Comparison of ENCODE assay signal across 8 cellular contexts in genomic region chr9:92671323-92671722, GRCh38. TPM values are rescaled to one million over a fixed set of nuclear protein-coding genes. Genes with fewer than 3 reads are reported as not detected.
A peak's percentile ranks its signal among the peaks of the same experiment; 100 is the strongest.
DNase-seq lines count a peak whose midpoint lies in the region; ATAC-seq and TF ChIP-seq lines count a peak whose summit lies in the region.

No MANE protein-coding gene starts in this region.

- peak overlapping the region; percentile 99 for H3K27ac Mint-ChIP-seq in CD4-positive, alpha-beta T cell

- TF ChIP-seq CTCF in CD4-positive, alpha-beta T cell (IDR thresholded peaks at IDR 0.05): no peak
- no peak for TF ChIP-seq CTCF in IMR-90 (conservative IDR thresholded peaks at IDR 0.05; ENCODE audit: low read depth, low read length)

- H4K20me1 ChIP-seq in IMR-90 (ENCODE audit: insufficient read depth, low read length): peaks cover 19% of the 10 kb centered on the region

- H3K79me1 ChIP-seq in IMR-90 (ENCODE audit: low read depth in 1 of 2, low read length in 2 of 2): peaks cover 23 to 53% of the 10 kb centered on the region in 2 experiments

- peak overlapping the region; percentile 53 for H3K4me2 ChIP-seq in IMR-90 (ENCODE audit: low read depth, low read length)

- WGBS in IMR-90 (ENCODE audit: extremely low coverage in 2 of 2, insufficient read length in 1 of 2), 2 experiments: 100% methylated on average over 2 of the region's 4 CpGs; no CpG with 5 or more reads in 1 of the 2 experiments
- WGBS in thymus: 94% methylated on average over 4 of the region's 4 CpGs

- no peak overlapping the region for H3K56ac ChIP-seq in IMR-90 (ENCODE audit: extremely low read depth, insufficient read depth, low read length)

- H3K9me1 ChIP-seq in IMR-90 (ENCODE audit: insufficient read depth, low read length): peaks cover 6% of the 10 kb centered on the region

- H3K4me1 Mint-ChIP-seq in CD4-positive, alpha-beta T cell (ENCODE audit: low read depth): peaks cover 34% of the 10 kb centered on the region

- TF ChIP-seq POLR2A in IMR-90 (IDR thresholded peaks at IDR 0.05; ENCODE audit: low read depth, low read length): no peak

- H2AFZ ChIP-seq in IMR-90 (replicated peaks; ENCODE audit: low read length, poor library complexity): no peak overlapping the region

- H3K23ac ChIP-seq in IMR-90 (ENCODE audit: low read depth, low read length): peak overlapping the region; percentile 59; the same call in 1 of the 2 replicates

- no peak overlapping the region for H2BK15ac ChIP-seq in IMR-90 (ENCODE audit: low read depth, low read length)

- H3K27me3 Mint-ChIP-seq in CD4-positive, alpha-beta T cell: no peaks in the 10 kb centered on the region

- H3K27ac ChIP-seq in CD4-positive, alpha-beta T cell (ENCODE audit: low read depth, low read length): no peak overlapping the region
- H3K27ac ChIP-seq in IMR-90 (ENCODE audit: insufficient read depth, low read length): peak overlapping the region; percentile 47
- H3K27ac ChIP-seq in iPS-20b (ENCODE audit: low read length): no peak overlapping the region
- H3K27ac ChIP-seq in thymus (ENCODE audit: low read depth): no peak overlapping the region

- CTCF ChIA-PET in CD4-positive, alpha-beta T cell (lab: Charles Lee): no interaction called here
- CTCF ChIA-PET in IMR-90 (lab: Yijun Ruan, JAX): no interaction called here

- H3K36me3 ChIP-seq in IMR-90 (ENCODE audit: control insufficient read depth, insufficient read depth, low read length) (0 out of 2 replicates have a peak, but pooled peaks cover 3% of the 10 kb centered on the region), iPS-20b (ENCODE audit: insufficient read depth, low read depth, low read length) (peaks cover 7% of the 10 kb centered on the region; the same call in 1 of the 2 replicates), thymus (ENCODE audit: control insufficient read depth, insufficient read depth) (peaks cover 1% of the 10 kb centered on the region)

- peak overlapping the region; percentile 98 for H3K4me3 Mint-ChIP-seq in CD4-positive, alpha-beta T cell

- H3K4me3 ChIP-seq in IMR-90 (ENCODE audit: insufficient read depth, low read depth, low read length): no peak overlapping the region
- H3K4me3 ChIP-seq in iPS-20b (ENCODE audit: low read length): peak overlapping the region; percentile 90
- peak overlapping the region; percentile 97 for H3K4me3 ChIP-seq in thymus (ENCODE audit: low read length)

- H3K9ac ChIP-seq in IMR-90 (ENCODE audit: low read depth, low read length) (no peak overlapping the region), iPS-20b (ENCODE audit: low read depth, low read length) (peak overlapping the region; percentile 92; the same call in 1 of the 2 replicates)

- no peak overlapping the region for H2BK120ac ChIP-seq in IMR-90 (ENCODE audit: low read depth, low read length)

- no peak overlapping the region for H3K18ac ChIP-seq in IMR-90 (ENCODE audit: low read depth, low read length)

- peaks cover 8% of the 10 kb centered on the region for H3K4me1 ChIP-seq in IMR-90 (ENCODE audit: control insufficient read depth, insufficient read depth, low read length)
- H3K4me1 ChIP-seq in iPS-20b (ENCODE audit: insufficient read depth, low read length): peaks cover 5% of the 10 kb centered on the region; the same call in 1 of the 2 replicates
- H3K4me1 ChIP-seq in thymus (ENCODE audit: control insufficient read depth, insufficient read depth, low read length): peaks cover 20% of the 10 kb centered on the region

- peak overlapping the region; percentile 84 for H2AK9ac ChIP-seq in IMR-90 (replicated peaks; ENCODE audit: low read depth, low read length, poor library complexity)

- H3K9me3 Mint-ChIP-seq in CD4-positive, alpha-beta T cell: no peaks in the 10 kb centered on the region

- no peak overlapping the region for H2BK20ac ChIP-seq in IMR-90 (ENCODE audit: low read depth, low read length)

- no peak overlapping the region; the same call in 1 of the 2 replicates for H3K14ac ChIP-seq in IMR-90 (replicated peaks; ENCODE audit: low read depth, low read length)

- no peaks in the 10 kb centered on the region for H3K27me3 ChIP-seq in CD4-positive, alpha-beta T cell (ENCODE audit: control insufficient read depth, insufficient read depth, low read length)
- H3K27me3 ChIP-seq in IMR-90 (ENCODE audit: control insufficient read depth, insufficient read depth, low read length) (no peaks in the 10 kb centered on the region), iPS-20b (ENCODE audit: insufficient read depth, low read length) (no peaks in the 10 kb centered on the region), thymus (ENCODE audit: control insufficient read depth, insufficient read depth) (no peaks in the 10 kb centered on the region)

- POLR2A ChIA-PET in CD4-positive, alpha-beta T cell (lab: Charles Lee): interaction anchor here (0.9 to 2.1 kb wide), 3 partner anchors 93 to 463 kb away, joined by 3 to 34 read pairs (median 3); partner anchors contain the start of genes BICD2 and NINJ1
- POLR2A ChIA-PET in IMR-90 (lab: Charles Lee; ENCODE audit: unreplicated experiment): no interaction called here

- ATAC-seq in CD4-positive, alpha-beta T cell (ENCODE audit: poor library complexity): no peak
- ATAC-seq in IMR-90 (ENCODE audit: low read depth) (no peak), HG02970 (IDR thresholded peaks at IDR 0.05; ENCODE audit: low FRiP score, unreplicated experiment) (no peak), HG03571 (IDR thresholded peaks at IDR 0.05; ENCODE audit: unreplicated experiment) (no peak)

- peak in 1 of 10 experiments; percentile 29 for DNase-seq in CD4-positive, alpha-beta T cell
- peak; percentile 81 for DNase-seq in IMR-90
- DNase-seq in amniotic stem cell (lab: John Stamatoyannopoulos, UW): peak; percentile 10
- DNase-seq in HPDE6-E6E7 (ENCODE audit: extremely low spot score): no peak

- peak overlapping the region; percentile 11; the same call in 1 of the 2 replicates for H4K5ac ChIP-seq in IMR-90 (ENCODE audit: low read depth, low read length)

- H3K4ac ChIP-seq in IMR-90 (ENCODE audit: low read depth, low read length): peak overlapping the region; percentile 70; the same call in 1 of the 2 replicates

- dilution Hi-C loops in IMR-90 (cut with HindIII; ENCODE audit: low sequenced_read_pairs, unreplicated experiment): no loop called here

- intact Hi-C loops in CD4-positive, alpha-beta T cell (cut with DNase I, micrococcal nuclease): loop anchor here (5.0 to 10.0 kb wide), 4 partner anchors 344 to 1493 kb away; partner anchors contain the start of genes CENPP (in 1 of the 2), IARS1 (in 1 of the 2) and NOL8 (in 1 of the 2)
- intact Hi-C loops in IMR-90 (cut with micrococcal nuclease): no loop called here

- peaks cover 16% of the 10 kb centered on the region for H3K36me3 Mint-ChIP-seq in CD4-positive, alpha-beta T cell (ENCODE audit: low read depth)

- TF ChIP-seq RAD21 in IMR-90 (IDR thresholded peaks at IDR 0.05; ENCODE audit: low read length): no peak

- no peaks in the 10 kb centered on the region for H3K9me3 ChIP-seq in CD4-positive, alpha-beta T cell (ENCODE audit: control insufficient read depth, low read length)
- H3K9me3 ChIP-seq in IMR-90 (ENCODE audit: control insufficient read depth, insufficient read depth, low read length) (no peaks in the 10 kb centered on the region), iPS-20b (ENCODE audit: insufficient read depth, low read depth, low read length) (no peaks in the 10 kb centered on the region), thymus (ENCODE audit: control insufficient read depth) (no peaks in the 10 kb centered on the region)

- H2BK5ac ChIP-seq in IMR-90 (ENCODE audit: low read depth, low read length, poor library complexity, severe bottlenecking): no peak overlapping the region

- H2AK5ac ChIP-seq in IMR-90 (ENCODE audit: low read depth, low read length): 0 out of 2 replicates have a peak overlapping the region, but pooled peaks have one; percentile 58

- H4K91ac ChIP-seq in IMR-90 (ENCODE audit: insufficient read depth, low read depth, low read length): no peak overlapping the region; the same call in 1 of the 2 replicates

- in situ Hi-C loops in IMR-90 (cut with MboI; ENCODE audit: low sequenced_read_pairs): no loop called here

- no TSS peak for BruUV-seq in IMR-90 (replicated peaks; lab: Mats Ljungman, UMichigan)

- peak overlapping the region in 1 of 2 experiments; percentile 41; a peak in 2 of 4 replicates for H4K8ac ChIP-seq in IMR-90 (ENCODE audit: low read depth in 2 of 2, low read length in 2 of 2)

TF ChIP-seq in IMR-90, 13 proteins besides CTCF, POLR2A, EP300 and RAD21:
- TF ChIP-seq FOS (IDR thresholded peaks at IDR 0.05; ENCODE audit: low read depth, low read length) (0 out of 2 replicates have a peak, but pooled peaks have one; percentile 7), SMC3 (IDR thresholded peaks at IDR 0.05; ENCODE audit: low read depth, low read length) (no peak), RCOR1 (IDR thresholded peaks at IDR 0.05; ENCODE audit: insufficient replicate concordance, low read length) (peak; percentile 44), NFE2L2 (IDR thresholded peaks at IDR 0.05; ENCODE audit: low read depth, low read length) (peak; percentile 48)

RNA-seq across cellular contexts. Expression of gene IPPK, which starts 1.4 kb away (rescaled TPM):
- 1 to 10 TPM; 4.0 to 4.4 TPM for total RNA-seq in CD4-positive, alpha-beta T cell
- 25.1 and 27.5 TPM in 2 replicates for total RNA-seq in IMR-90 (2012; rRNA removed)
- 25.3 and 26.8 TPM in 2 replicates for polyA plus RNA-seq in IMR-90 (2012; rRNA removed)
- 12.5 and 13.1 TPM in 2 replicates for polyA plus RNA-seq in IMR-90 (2012; cell fraction: cytosol; rRNA removed)
- 40.6 and 52.6 TPM in 2 replicates for polyA plus RNA-seq in IMR-90 (2012; cell fraction: nucleus; rRNA removed; ENCODE audit: low replicate concordance)
- polyA plus RNA-seq in thymus: 10.5 TPM
